ENCODE assay signal across 17 cellular contexts in the genomic region with DNA sequence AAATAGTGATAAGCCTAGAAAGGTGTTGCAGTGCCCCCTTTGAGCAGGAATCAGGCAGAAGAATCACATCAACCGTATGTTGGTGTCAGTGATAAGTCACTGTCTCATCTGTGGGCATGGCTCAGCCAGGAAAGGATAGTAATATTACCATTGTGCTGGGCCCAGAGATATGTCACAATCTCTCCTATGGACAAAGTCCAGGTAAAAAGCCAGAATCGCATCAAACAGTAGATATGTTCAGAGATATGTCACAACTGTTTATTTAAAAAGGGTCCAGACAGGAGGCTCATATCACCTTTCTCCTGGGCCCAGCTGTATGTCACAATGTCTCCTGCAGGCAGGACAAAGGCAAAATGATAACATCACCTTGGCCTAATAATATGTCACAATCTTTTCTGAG.
DNase-seq lines count a peak whose midpoint lies in the region; ATAC-seq and TF ChIP-seq lines count a peak whose summit lies in the region.
"Had no signal": no experiment of that assay in that cellular context is flagged by ENCODE, and none has a peak within 500 bp of the region (broad histone marks: within the 10 kb centered on the region; RNA-seq: fewer than 3 reads in every experiment).

No MANE protein-coding gene starts in this region.

- DNase-seq in T-helper 1 cell (no peak), activated T-cell treated with anti-CD3 and anti-CD28 coated beads for 4 hours (no peak), GM13976 (ENCODE audit: low spot score) (no peak)
- DNase-seq in activated T-cell treated with anti-CD3 and anti-CD28 coated beads, Interleukin-2, amount 50 U/mL, for 72 hours, result no peak
- no peak for DNase-seq in activated naive CD8-positive, alpha-beta T cell treated with anti-CD3 and anti-CD28 coated beads for 36 hours
- DNase-seq: CD8-positive, alpha-beta T cell; COR-L47; DMS153; DMS79 treated with DMSO at 0.1 percent for 48 hours; EL; GOT3; H9 had no signal

- H3K9me3 Mint-ChIP-seq in T-helper 1 cell treated with Interleukin-12 subunit alpha and Interleukin-12 subunit beta and Interleukin-4 antibody, amounts not matched to agents 30 μg/mL and 1 μg/mL, for 36 hours, result no peaks in the 10 kb centered on the region
- no peaks in the 10 kb centered on the region for H3K9me3 Mint-ChIP-seq in activated T-cell treated with anti-CD3 and anti-CD28 coated beads, Interleukin-2, amount 50 U/mL, for 72 hours
- no peaks in the 10 kb centered on the region for H3K9me3 Mint-ChIP-seq in activated naive CD8-positive, alpha-beta T cell treated with anti-CD3 and anti-CD28 coated beads for 36 hours
- H3K9me3 Mint-ChIP-seq: CD14-positive monocyte; CD8-positive, alpha-beta T cell; H9 had no signal

- H3K27ac ChIP-seq in VCaP, result peak overlapping the region; percentile 62
- H3K27ac ChIP-seq: 22Rv1 had no signal

- H3K4me3 Mint-ChIP-seq in T-helper 1 cell treated with Interleukin-12 subunit alpha and Interleukin-12 subunit beta and Interleukin-4 antibody, amounts not matched to agents 30 μg/mL and 1 μg/mL, for 36 hours, result no peak overlapping the region
- peak overlapping the region in 1 of 2 donors; percentile 71 for H3K4me3 Mint-ChIP-seq in activated T-cell treated with anti-CD3 and anti-CD28 coated beads, Interleukin-2, amount 50 U/mL, for 72 hours
- no peak overlapping the region for H3K4me3 Mint-ChIP-seq in activated naive CD8-positive, alpha-beta T cell treated with anti-CD3 and anti-CD28 coated beads for 36 hours
- H3K4me3 Mint-ChIP-seq: CD14-positive monocyte; CD8-positive, alpha-beta T cell; H9 had no signal

- peaks cover 30% of the 10 kb centered on the region for H3K4me1 Mint-ChIP-seq in T-helper 1 cell treated with Interleukin-12 subunit alpha and Interleukin-12 subunit beta and Interleukin-4 antibody, amounts not matched to agents 30 μg/mL and 1 μg/mL, for 36 hours (ENCODE audit: low read depth)
- H3K4me1 Mint-ChIP-seq in activated T-cell treated with anti-CD3 and anti-CD28 coated beads, Interleukin-2, amount 50 U/mL, for 72 hours (ENCODE audit: low read depth), result no peaks in the 10 kb centered on the region
- peaks cover 20% of the 10 kb centered on the region for H3K4me1 Mint-ChIP-seq in activated naive CD8-positive, alpha-beta T cell treated with anti-CD3 and anti-CD28 coated beads for 36 hours
- H3K4me1 Mint-ChIP-seq: H9 had no signal

- H3K27ac Mint-ChIP-seq in T-helper 1 cell treated with Interleukin-12 subunit alpha and Interleukin-12 subunit beta and Interleukin-4 antibody, amounts not matched to agents 30 μg/mL and 1 μg/mL, for 36 hours, result peak overlapping the region; percentile 23
- peak overlapping the region; percentile 57 for H3K27ac Mint-ChIP-seq in activated T-cell treated with anti-CD3 and anti-CD28 coated beads, Interleukin-2, amount 50 U/mL, for 72 hours
- peak overlapping the region; percentile 38 for H3K27ac Mint-ChIP-seq in activated naive CD8-positive, alpha-beta T cell treated with anti-CD3 and anti-CD28 coated beads for 36 hours
- H3K27ac Mint-ChIP-seq: CD14-positive monocyte; CD8-positive, alpha-beta T cell; H9 had no signal

- TF ChIP-seq CTCF in VCaP (conservative IDR thresholded peaks at IDR 0.05) (no peak), GM13976 (IDR thresholded peaks at IDR 0.05; ENCODE audit: borderline replicate concordance, control extremely low read depth, extremely low read depth, insufficient read depth, missing control alignments) (no peak)

- H3K27me3 Mint-ChIP-seq in T-helper 1 cell treated with Interleukin-12 subunit alpha and Interleukin-12 subunit beta and Interleukin-4 antibody, amounts not matched to agents 30 μg/mL and 1 μg/mL, for 36 hours (ENCODE audit: low read depth), result no peaks in the 10 kb centered on the region
- H3K27me3 Mint-ChIP-seq in activated T-cell treated with anti-CD3 and anti-CD28 coated beads, Interleukin-2, amount 50 U/mL, for 72 hours (ENCODE audit: low read depth), result no peaks in the 10 kb centered on the region
- no peaks in the 10 kb centered on the region for H3K27me3 Mint-ChIP-seq in activated naive CD8-positive, alpha-beta T cell treated with anti-CD3 and anti-CD28 coated beads for 36 hours

- in situ Hi-C loops in GM13976 (cut with MboI; ENCODE audit: low sequenced_read_pairs, unreplicated experiment), result no loop called here

- H3K36me3 Mint-ChIP-seq in T-helper 1 cell treated with Interleukin-12 subunit alpha and Interleukin-12 subunit beta and Interleukin-4 antibody, amounts not matched to agents 30 μg/mL and 1 μg/mL, for 36 hours (ENCODE audit: low read depth), result no peaks in the 10 kb centered on the region
- H3K36me3 Mint-ChIP-seq in activated T-cell treated with anti-CD3 and anti-CD28 coated beads, Interleukin-2, amount 50 U/mL, for 72 hours (ENCODE audit: insufficient read depth in 2 of 2), result no peaks in the 10 kb centered on the region
- no peaks in the 10 kb centered on the region for H3K36me3 Mint-ChIP-seq in activated naive CD8-positive, alpha-beta T cell treated with anti-CD3 and anti-CD28 coated beads for 36 hours
- H3K36me3 Mint-ChIP-seq: CD14-positive monocyte; CD8-positive, alpha-beta T cell had no signal

- no peak for ATAC-seq in activated T-cell treated with anti-CD3 and anti-CD28 coated beads, Interleukin-2, amount 50 U/mL, for 72 hours (replicated peaks in 1 of 2)
- no peak for ATAC-seq in HG02610 (IDR thresholded peaks at IDR 0.05; ENCODE audit: unreplicated experiment)
